ENCODE assay signal across 21 cellular contexts in the genomic region with DNA sequence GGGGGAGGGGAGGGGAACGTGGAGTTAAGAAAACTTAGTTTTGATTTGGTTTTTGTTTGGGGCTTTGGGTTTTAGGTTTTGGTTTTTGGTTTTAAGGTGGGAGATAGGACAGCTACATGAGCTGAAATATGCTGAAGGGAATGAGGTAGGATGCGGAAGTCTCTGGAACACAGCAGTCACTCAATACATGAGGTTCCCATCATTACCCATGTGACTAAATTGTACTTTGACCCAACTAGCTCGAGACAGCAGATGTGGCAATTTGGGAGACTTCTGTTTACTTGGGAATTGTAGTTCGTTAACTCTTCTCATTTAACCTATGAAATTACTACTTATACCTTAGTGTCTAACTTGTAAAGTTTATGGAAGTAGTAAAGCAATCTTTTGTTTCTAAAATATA.
DNase-seq lines count a peak whose midpoint lies in the region; ATAC-seq, FAIRE-seq and TF ChIP-seq lines count a peak whose summit lies in the region.
"Had no signal": no experiment of that assay in that cellular context is flagged by ENCODE, and none has a peak within 500 bp of the region (broad histone marks: within the 10 kb centered on the region; RNA-seq: fewer than 3 reads in every experiment).

No MANE protein-coding gene starts in this region.

- no peak for TF ChIP-seq EP300 in transverse colon (IDR thresholded peaks at IDR 0.05; ENCODE audit: low read depth)

- in situ Hi-C loops in transverse colon (cut with MboI; ENCODE audit: low pct_ligation_motif_present in 1 of 4, low pct_unique_long_range_greater_than_20kb in 1 of 4, low sequenced_read_pairs in 3 of 4), result no loop called here

- H3K4me1 ChIP-seq in adipocyte (ENCODE audit: control insufficient read depth, insufficient read depth, low read length) (peaks cover 33% of the 10 kb centered on the region), transverse colon (peaks cover 0 to 13% (median 0%) of the 10 kb centered on the region in 4 donors), kidney (ENCODE audit: control insufficient read depth in 1 of 2, insufficient read depth in 1 of 2, low read depth in 1 of 2, low read length in 2 of 2) (no peaks in the 10 kb centered on the region), uterus (no peaks in the 10 kb centered on the region)
- H3K4me1 ChIP-seq: BLaER1 had no signal

- H3K9me3 Mint-ChIP-seq in osteocyte (ENCODE audit: unreplicated experiment), result no peaks in the 10 kb centered on the region

- H3K4me1 Mint-ChIP-seq in osteocyte (ENCODE audit: unreplicated experiment), result peaks cover 69% of the 10 kb centered on the region
- H3K4me1 Mint-ChIP-seq: CD4-positive, alpha-beta memory T cell had no signal

- H3K36me3 ChIP-seq in adipocyte (ENCODE audit: control insufficient read depth, insufficient read depth, low read length, severe bottlenecking), result no peaks in the 10 kb centered on the region
- no peaks in the 10 kb centered on the region for H3K36me3 ChIP-seq in transverse colon
- H3K36me3 ChIP-seq in kidney (ENCODE audit: control insufficient read depth in 1 of 2, insufficient read depth in 2 of 2, low read length in 2 of 2), result no peaks in the 10 kb centered on the region
- no peaks in the 10 kb centered on the region for H3K36me3 ChIP-seq in uterus
- H3K36me3 ChIP-seq: BLaER1, SJCRH30 had no signal

- H3K9me3 ChIP-seq in adipocyte (ENCODE audit: control insufficient read depth, low read length), result no peaks in the 10 kb centered on the region
- no peaks in the 10 kb centered on the region for H3K9me3 ChIP-seq in transverse colon
- no peaks in the 10 kb centered on the region for H3K9me3 ChIP-seq in kidney (ENCODE audit: control insufficient read depth in 1 of 2, low read length in 2 of 2)
- no peaks in the 10 kb centered on the region for H3K9me3 ChIP-seq in uterus
- H3K9me3 ChIP-seq: BLaER1, SJCRH30 had no signal

- WGBS in transverse colon (ENCODE audit: low coverage in 1 of 2), 2 donors, result 50 to 62% methylated on average over 4 of the region's 4 CpGs

- peak; percentile 74 for ATAC-seq in left lobe of liver
- ATAC-seq: GM12878 had no signal

- peak overlapping the region; percentile 84 for H3K27ac Mint-ChIP-seq in osteocyte (ENCODE audit: unreplicated experiment)
- H3K27ac Mint-ChIP-seq: CD4-positive, alpha-beta memory T cell had no signal

- peak overlapping the region; percentile 10 for H3K9ac ChIP-seq in adipocyte (ENCODE audit: low read length)
- no peak overlapping the region for H3K9ac ChIP-seq in kidney (ENCODE audit: low read length in 2 of 2)
- H3K9ac ChIP-seq: BLaER1 had no signal

- TF ChIP-seq POLR2A in transverse colon (IDR thresholded peaks at IDR 0.05) (no peak), uterus (IDR thresholded peaks at IDR 0.05) (no peak)

- no peak for FAIRE-seq in kidney (lab: Jason Lieb, UNC)
- FAIRE-seq: GM12878, H54 had no signal

- H3K27ac ChIP-seq in transverse colon (peak overlapping the region; percentile 7 to 57 (median 39)), kidney (ENCODE audit: low read depth in 2 of 2, low read length in 2 of 2) (no peak overlapping the region), uterus (no peak overlapping the region)
- H3K27ac ChIP-seq: BLaER1, SJCRH30 had no signal

- H3K27me3 ChIP-seq in adipocyte (replicated peaks; ENCODE audit: control insufficient read depth, insufficient read depth, low read length) (no peaks in the 10 kb centered on the region), transverse colon (no peaks in the 10 kb centered on the region), uterus (no peaks in the 10 kb centered on the region)
- H3K27me3 ChIP-seq: BLaER1, SJCRH30 had no signal

- TF ChIP-seq CTCF in osteocyte (IDR thresholded peaks at IDR 0.05) (no peak), transverse colon (IDR thresholded peaks at IDR 0.05) (no peak), kidney (IDR thresholded peaks at IDR 0.05; ENCODE audit: borderline replicate concordance, extremely low read depth, insufficient read depth) (no peak), uterus (IDR thresholded peaks at IDR 0.05) (no peak)

- no peaks in the 10 kb centered on the region for H3K27me3 Mint-ChIP-seq in osteocyte (ENCODE audit: unreplicated experiment)
- H3K27me3 Mint-ChIP-seq: CD4-positive, alpha-beta memory T cell had no signal

- intact Hi-C loops in transverse colon (cut with DNase I; ENCODE audit: low total_unique reads) (no loop called here), kidney (cut with DNase I) (no loop called here), uterus (cut with DNase I; ENCODE audit: low total_unique reads) (no loop called here)

- H3K4me3 ChIP-seq in adipocyte (ENCODE audit: low read length) (no peak overlapping the region), transverse colon (no peak overlapping the region), kidney (ENCODE audit: low read length in 2 of 2) (no peak overlapping the region), uterus (no peak overlapping the region)
- H3K4me3 ChIP-seq: BLaER1, GM12878, SJCRH30 had no signal

- no peak overlapping the region for H3K4me3 Mint-ChIP-seq in osteocyte (ENCODE audit: unreplicated experiment)
- H3K4me3 Mint-ChIP-seq: CD4-positive, alpha-beta memory T cell had no signal

- DNase-seq in adipocyte (ENCODE audit: low read depth) (peak; percentile 29), left lobe of liver (ENCODE audit: low spot score) (peak; percentile 68), osteocyte (ENCODE audit: extremely low spot score, unreplicated experiment) (no peak), transverse colon (peak; percentile 35), kidney (no peak), uterus (no peak), midbrain (lab: John Stamatoyannopoulos, UW) (no peak)
- DNase-seq: ACHN; CD4-positive, alpha-beta memory T cell; DND-41; KBM-7; NCI-H1092; NCI-H1436; NCI-H1930; NCI-H2227 treated with DMSO at 0.1 percent for 48 hours; NCI-H510A; NCI-H82; SJCRH30 had no signal

- no peaks in the 10 kb centered on the region for H3K36me3 Mint-ChIP-seq in osteocyte (ENCODE audit: unreplicated experiment)
- H3K36me3 Mint-ChIP-seq: CD4-positive, alpha-beta memory T cell had no signal

Comparison
In these comparisons a context has a peak if more than half of its experiments do, and no peak if none do; other contexts are left out.
1. DNase-seq: peak in adipocyte (single experiment), left lobe of liver (single experiment) and transverse colon (single experiment); none in osteocyte (single experiment), kidney (single experiment), uterus (0 of 2) and midbrain (single experiment).
2. H3K27ac ChIP-seq: peak in transverse colon (4 of 4); none in kidney (0 of 2) and uterus (0 of 2).